ENCODE assay signal across 1 cellular context in genomic region chr1:109993885-109994284, GRCh38.
TF ChIP-seq lines count a peak whose summit lies in the region.

No MANE protein-coding gene starts in this region.

TF ChIP-seq in SK-N-SH treated with all-trans-retinoic acid at 6 μM for 48 hours, 23 proteins besides CTCF, POLR2A, EP300 and RAD21 (continued from another document):
- TF ChIP-seq TSHZ2 (CRISPR knock-in tag; IDR thresholded peaks at IDR 0.05) (no peak), ZC3H10 (CRISPR knock-in tag; IDR thresholded peaks at IDR 0.05) (no peak), ZNF8 (CRISPR knock-in tag; IDR thresholded peaks at IDR 0.05) (no peak), GLIS3 (CRISPR knock-in tag; IDR thresholded peaks at IDR 0.05) (no peak), SNAI2 (CRISPR knock-in tag; IDR thresholded peaks at IDR 0.05) (no peak), ARNTL (CRISPR knock-in tag; IDR thresholded peaks at IDR 0.05; ENCODE audit: borderline replicate concordance, low read depth) (no peak), RARB (CRISPR knock-in tag; IDR thresholded peaks at IDR 0.05) (no peak), ZNF70 (CRISPR knock-in tag; IDR thresholded peaks at IDR 0.05) (no peak), TCF4 (CRISPR knock-in tag; IDR thresholded peaks at IDR 0.05; ENCODE audit: borderline replicate concordance) (no peak), ZFP30 (CRISPR knock-in tag; IDR thresholded peaks at IDR 0.05) (no peak), PPARA (CRISPR knock-in tag; IDR thresholded peaks at IDR 0.05; ENCODE audit: borderline replicate concordance) (no peak), ISL1 (CRISPR knock-in tag; IDR thresholded peaks at IDR 0.05) (no peak)
